In the genomic region with DNA sequence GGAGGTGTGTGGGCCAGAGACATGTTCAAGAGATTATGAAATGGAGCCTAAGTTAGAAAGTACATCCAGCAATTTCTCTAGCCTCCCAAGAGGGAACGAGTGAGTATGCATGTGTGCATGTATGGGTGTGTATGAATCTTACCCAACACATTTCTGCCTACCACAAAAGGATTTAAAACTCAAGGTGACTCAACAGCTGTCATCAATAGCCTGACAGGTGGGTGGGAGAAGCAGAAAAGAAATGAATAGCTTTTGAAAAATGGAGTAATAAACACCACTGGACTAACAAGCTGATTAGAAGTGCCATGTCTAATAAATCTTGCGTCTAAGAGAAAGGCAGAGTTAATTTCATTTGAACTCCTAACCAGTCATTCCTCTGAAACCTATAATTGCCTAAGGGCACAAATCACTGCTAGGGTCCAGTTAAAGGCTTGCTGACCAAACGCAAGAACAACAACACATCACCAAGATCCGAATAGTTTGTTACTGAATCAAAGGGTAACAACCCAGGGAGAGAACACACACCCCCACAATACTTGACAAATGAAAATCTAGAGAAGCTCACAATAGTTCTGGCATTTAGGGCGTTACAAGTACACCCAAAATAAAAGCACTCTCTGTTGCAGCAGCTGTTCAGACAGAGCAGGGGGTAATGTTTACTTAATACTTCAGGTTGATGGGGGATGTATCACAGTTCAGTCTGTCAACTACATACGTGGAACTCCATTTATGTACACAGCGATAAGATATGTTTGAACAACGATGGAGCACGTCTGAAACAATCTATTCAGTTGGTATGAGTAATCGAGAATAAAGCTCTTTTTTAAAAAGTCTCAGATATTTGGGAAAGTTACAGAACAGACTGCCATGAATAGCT, we compare ENCODE assay signal across 8 cellular contexts. TPM values are rescaled to one million over a fixed set of nuclear protein-coding genes. Genes with fewer than 3 reads are reported as not detected.
DNase-seq lines count a peak whose midpoint lies in the region; ATAC-seq and TF ChIP-seq lines count a peak whose summit lies in the region.

No MANE protein-coding gene starts in this region.

- peak overlapping the region; percentile 91 to 99 for H3K27ac Mint-ChIP-seq in activated naive CD4-positive, alpha-beta T cell treated with anti-CD3 and anti-CD28 coated beads, Interleukin-2, amount 50 U/mL, for 72 hours

- H3K36me3 Mint-ChIP-seq in activated naive CD4-positive, alpha-beta T cell treated with anti-CD3 and anti-CD28 coated beads, Interleukin-2, amount 50 U/mL, for 72 hours, result peaks cover 13 to 22% of the 10 kb centered on the region in 2 donors

- TF ChIP-seq POLR2A in right lobe of liver (IDR thresholded peaks at IDR 0.05), result peak; percentile 25

- H3K4me3 ChIP-seq in right lobe of liver, result peak overlapping the region in 2 of 3 donors; percentile 93 to 98

- H3K27ac ChIP-seq in right lobe of liver, result peak overlapping the region; percentile 87 to 95 (median 93)

- H3K9me3 ChIP-seq in right lobe of liver, result no peaks in the 10 kb centered on the region

- H3K27me3 ChIP-seq in right lobe of liver, result no peaks in the 10 kb centered on the region

- peaks cover 0 to 28% (median 5%) of the 10 kb centered on the region in 4 donors for H3K36me3 ChIP-seq in right lobe of liver

- WGBS in right lobe of liver (ENCODE audit: insufficient coverage, low coverage, low lambda C conversion rate, missing lambda C conversion rate), result 19% methylated on average over 10 of the region's 10 CpGs

- no peak for TF ChIP-seq CTCF in right lobe of liver (IDR thresholded peaks at IDR 0.05)

- H3K4me1 ChIP-seq in right lobe of liver, result peaks cover 0 to 47% (median 15%) of the 10 kb centered on the region in 4 donors

- H3K9me3 Mint-ChIP-seq in activated naive CD4-positive, alpha-beta T cell treated with anti-CD3 and anti-CD28 coated beads, Interleukin-2, amount 50 U/mL, for 72 hours, result no peaks in the 10 kb centered on the region

- DNase-seq in DMS53 treated with DMSO at 0.1 percent for 48 hours (lab: John Stamatoyannopoulos, UW; ENCODE audit: unreplicated experiment), result peak; percentile 91
- DNase-seq in M059J (ENCODE audit: low read depth), result peak; percentile 66
- DNase-seq in activated naive CD4-positive, alpha-beta T cell treated with anti-CD3 and anti-CD28 coated beads, Interleukin-2, amount 50 U/mL, for 72 hours (ENCODE audit: low spot score in 2 of 2), result no peak
- no peak for DNase-seq in right lobe of liver
- no peak for DNase-seq in mucosa of gallbladder (ENCODE audit: low spot score)
- no peak for DNase-seq in stimulated activated CD4-positive, alpha-beta T cell treated with anti-CD3 and anti-CD28 coated beads, Interleukin-2, amount 100 ng/mL, for 48 hours
- no peak for DNase-seq in NOMO-1 treated with DMSO at 0.1 percent for 48 hours (lab: John Stamatoyannopoulos, UW; ENCODE audit: unreplicated experiment)
- no peak for DNase-seq in superior temporal gyrus (ENCODE audit: extremely low spot score)

- intact Hi-C loops in right lobe of liver (cut with DNase I), result no loop called here

- peak in 1 of 2 donors; percentile 27 for ATAC-seq in activated naive CD4-positive, alpha-beta T cell treated with anti-CD3 and anti-CD28 coated beads, Interleukin-2, amount 50 U/mL, for 72 hours
- peak in 3 of 4 donors; percentile 2 to 43 (median 38) for ATAC-seq in right lobe of liver

RNA-seq across cellular contexts. Expression of a gene that starts 1.4 kb away (rescaled TPM):
- 33.7 and 38.9 TPM in 2 replicates for total RNA-seq in M059J (2014; rRNA removed; shearing (Covaris generic))
- 10 to 100 TPM; 38.1 to 41.0 TPM for total RNA-seq in activated naive CD4-positive, alpha-beta T cell treated with anti-CD3 and anti-CD28 coated beads, Interleukin-2, amount 50 U/mL, for 72 hours
- 10 to 100 TPM; 35.3 to 84.9 (median 54.3) TPM for total RNA-seq in right lobe of liver
- 82.5 TPM for total RNA-seq in mucosa of gallbladder

RNA-seq across cellular contexts. Expression of a gene that starts 1.8 kb away (rescaled TPM):
- total RNA-seq in M059J (2014; rRNA removed; shearing (Covaris generic)), result 13.5 and 27.0 TPM in 2 replicates
- 10 to 100 TPM; 16.6 to 25.1 TPM for total RNA-seq in activated naive CD4-positive, alpha-beta T cell treated with anti-CD3 and anti-CD28 coated beads, Interleukin-2, amount 50 U/mL, for 72 hours
- total RNA-seq in right lobe of liver (10 to 100 TPM in 2 of 6 experiments, 1 to 10 TPM in 4; 5.9 to 11.7 (median 7.3) TPM), mucosa of gallbladder (43.9 TPM)

RNA-seq across cellular contexts. Expression of a gene that starts 17.3 kb away (rescaled TPM):
- not detected in 2 replicates for total RNA-seq in M059J (2014; rRNA removed; shearing (Covaris generic))
- total RNA-seq in activated naive CD4-positive, alpha-beta T cell treated with anti-CD3 and anti-CD28 coated beads, Interleukin-2, amount 50 U/mL, for 72 hours, result under 1 TPM; 0.47 to 0.93 TPM
- total RNA-seq in right lobe of liver (under 1 TPM in 2 of 6 experiments, not detected in 4; 0.15 to 0.24 TPM), mucosa of gallbladder (0.66 TPM)

Comparison
In these comparisons a context has a peak if more than half of its experiments do, and no peak if none do; other contexts are left out.
1. DNase-seq: peak in DMS53 treated with DMSO at 0.1 percent for 48 hours (single experiment) and M059J (single experiment); none in activated naive CD4-positive, alpha-beta T cell treated with anti-CD3 and anti-CD28 coated beads, Interleukin-2, amount 50 U/mL, for 72 hours (0 of 2), right lobe of liver (0 of 3), mucosa of gallbladder (single experiment), stimulated activated CD4-positive, alpha-beta T cell treated with anti-CD3 and anti-CD28 coated beads, Interleukin-2, amount 100 ng/mL, for 48 hours (0 of 2), NOMO-1 treated with DMSO at 0.1 percent for 48 hours (single experiment) and superior temporal gyrus (single experiment).